ENCODE assay signal across 8 cellular contexts in the genomic region with DNA sequence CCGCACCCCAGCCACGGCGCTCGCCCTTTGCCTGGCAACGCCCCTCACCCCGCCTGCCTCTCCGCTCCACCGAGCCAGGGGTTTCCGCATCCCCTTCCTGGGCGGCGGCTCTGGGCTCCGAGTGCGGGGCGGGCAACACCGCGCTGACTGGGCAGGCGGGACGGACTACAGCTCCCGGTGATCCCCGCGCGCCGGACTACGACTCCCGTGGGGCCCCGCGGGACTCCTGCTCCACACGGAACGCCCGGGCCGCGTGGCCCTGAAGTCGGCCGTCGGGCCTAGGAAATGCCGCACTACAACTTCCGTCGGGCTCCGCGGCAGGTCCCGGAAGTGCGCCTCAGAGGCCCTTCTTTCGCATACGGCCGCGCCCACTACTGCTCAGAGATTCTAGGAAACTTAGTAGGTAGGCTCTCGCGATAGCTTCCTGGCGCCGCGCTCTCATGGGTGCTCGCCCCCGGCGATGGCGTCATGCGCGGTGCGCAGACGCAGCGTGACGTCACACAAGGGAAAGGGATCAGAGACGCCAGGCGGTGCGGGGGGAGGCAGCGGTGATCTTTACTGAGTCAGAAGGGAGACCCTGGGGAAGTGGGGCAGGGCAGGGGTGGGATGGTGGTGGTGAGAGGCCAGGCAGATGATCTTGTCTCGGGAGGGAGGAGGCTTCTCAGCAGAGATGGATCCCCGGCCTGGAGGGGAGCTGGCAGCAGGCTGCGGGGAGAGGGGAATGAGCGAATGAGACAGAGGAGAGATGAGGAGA.
A peak's percentile ranks its signal among the peaks of the same experiment; 100 is the strongest.
DNase-seq lines count a peak whose midpoint lies in the region; ATAC-seq and FAIRE-seq lines count a peak whose summit lies in the region.

A gene with protein sequence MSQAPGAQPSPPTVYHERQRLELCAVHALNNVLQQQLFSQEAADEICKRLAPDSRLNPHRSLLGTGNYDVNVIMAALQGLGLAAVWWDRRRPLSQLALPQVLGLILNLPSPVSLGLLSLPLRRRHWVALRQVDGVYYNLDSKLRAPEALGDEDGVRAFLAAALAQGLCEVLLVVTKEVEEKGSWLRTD (minus strand): TSS at position 123 of the 754 bp plus-strand sequence. CDS start 760 bp downstream, outside the sequence.

- peak within 1 kb of the TSS; percentile 92 to 97 for H3K27ac Mint-ChIP-seq in effector memory CD8-positive, alpha-beta T cell

- H3K4me1 Mint-ChIP-seq in effector memory CD8-positive, alpha-beta T cell (ENCODE audit: low read depth in 2 of 2): peaks cover 13 to 16% of the 10 kb centered on the region in 2 donors

- peak; percentile 73 for ATAC-seq in GM21360 (IDR thresholded peaks at IDR 0.05; ENCODE audit: unreplicated experiment)
- ATAC-seq in effector memory CD8-positive, alpha-beta T cell (replicated peaks): peak; percentile 90

- H3K4me3 Mint-ChIP-seq in effector memory CD8-positive, alpha-beta T cell: peak within 1 kb of the TSS; percentile 75 to 82

- DNase-seq in COLO668 (lab: John Stamatoyannopoulos, UW; ENCODE audit: unreplicated experiment): peak; percentile 97
- peak; percentile 97 for DNase-seq in HTR-8/SVneo (ENCODE audit: insufficient read length, low spot score)
- peak; percentile 99 for DNase-seq in NOMO-1 treated with dmso at 0.1 percent for 144 hours (lab: John Stamatoyannopoulos, UW; ENCODE audit: unreplicated experiment)
- peak; percentile 84 to 91 (median 88) for DNase-seq in activated CD8-positive, alpha-beta memory T cell treated with anti-CD3 and anti-CD28 coated beads for 48 hours (ENCODE audit: low read depth in 2 of 3, low spot score in 2 of 3)
- peak; percentile 93 to 95 (median 94) for DNase-seq in effector memory CD8-positive, alpha-beta T cell
- peak; percentile 99 for DNase-seq in medulla oblongata (ENCODE audit: extremely low spot score)
- peak; percentile 94 for DNase-seq in stimulated activated CD8-positive, alpha-beta memory T cell treated with anti-CD3 and anti-CD28 coated beads, Interleukin-12 subunit alpha, Interleukin-12 subunit beta, amount 100 ng/mL, for 1 hour (ENCODE audit: low read depth)

- peaks cover 0 to 7% of the 10 kb centered on the region in 2 donors for H3K27me3 Mint-ChIP-seq in effector memory CD8-positive, alpha-beta T cell

- peak; percentile 96 for FAIRE-seq in HTR-8/SVneo (lab: Jason Lieb, UNC)

- peaks cover 18% of the 10 kb centered on the region for H3K36me3 Mint-ChIP-seq in effector memory CD8-positive, alpha-beta T cell (ENCODE audit: insufficient read depth)

- H3K9me3 Mint-ChIP-seq in effector memory CD8-positive, alpha-beta T cell: peaks cover 0 to 2% of the 10 kb centered on the region in 2 donors

Comparison
In these comparisons a context has a peak if more than half of its experiments do, and no peak if none do; other contexts are left out.
1. Peak in every context shown above with its lines: DNase-seq and ATAC-seq.